35 cellular contexts compared by ENCODE assay signal in genomic region chr9:128139621-128140020, GRCh38. TPM values are rescaled to one million over a fixed set of nuclear protein-coding genes. Genes with fewer than 3 reads are reported as not detected.
"Had no signal": no experiment of that assay in that cellular context is flagged by ENCODE, and none has a peak within 500 bp of the region (broad histone marks: within the 10 kb centered on the region; RNA-seq: fewer than 3 reads in every experiment).

No MANE protein-coding gene starts in this region.

- H3K4me1 Mint-ChIP-seq: activated B cell treated with CpG ODN at 0.5 μM for 24 hours had no signal

- H3K4me3 Mint-ChIP-seq: activated B cell treated with CpG ODN at 0.5 μM for 24 hours; activated CD8-positive, alpha-beta T cell treated with anti-CD3 and anti-CD28 coated beads for 36 hours; activated naive CD8-positive, alpha-beta T cell; activated T-cell treated with anti-CD3 and anti-CD28 coated beads, Interleukin-2, amount 50 U/mL, for 4 hours; activated T-helper 17 cell treated with anti-CD3 and anti-CD28 coated beads, Interleukin-2, amount 50 U/mL, for 72 hours; T-cell; T-helper 1 cell treated with Interleukin-12 subunit alpha and Interleukin-12 subunit beta and Interleukin-4 antibody, amounts not matched to agents 30 μg/mL and 1 μg/mL, for 36 hours had no signal

- FAIRE-seq: endometrium, endothelial cell of umbilical vein had no signal

- H3K27ac ChIP-seq: body of pancreas, colonic mucosa, epithelial cell of prostate, esophagus squamous epithelium, gastroesophageal sphincter, WERI-Rb-1 had no signal

- H3K9me3 Mint-ChIP-seq: activated B cell treated with CpG ODN at 0.5 μM for 24 hours; activated CD8-positive, alpha-beta T cell treated with anti-CD3 and anti-CD28 coated beads for 36 hours; activated T-cell treated with anti-CD3 and anti-CD28 coated beads, Interleukin-2, amount 50 U/mL, for 4 hours; activated T-helper 17 cell treated with anti-CD3 and anti-CD28 coated beads, Interleukin-2, amount 50 U/mL, for 72 hours; T-cell; T-helper 1 cell treated with Interleukin-12 subunit alpha and Interleukin-12 subunit beta and Interleukin-4 antibody, amounts not matched to agents 30 μg/mL and 1 μg/mL, for 36 hours had no signal

- H3K36me3 ChIP-seq: colonic mucosa, esophagus squamous epithelium, gastroesophageal sphincter, WERI-Rb-1 had no signal

- H3K36me3 Mint-ChIP-seq: activated naive CD8-positive, alpha-beta T cell; T-cell had no signal

- DNase-seq: activated B cell treated with CpG ODN at 0.5 μM for 24 hours; activated CD4-positive, alpha-beta T cell treated with anti-CD3 and anti-CD28 coated beads for 48 hours; activated CD4-positive, alpha-beta T cell treated with anti-CD3 and anti-CD28 coated beads, Interleukin-2, amount 50 U/mL, for 1 hour; activated CD4-positive, alpha-beta T cell treated with anti-CD3 and anti-CD28 coated beads, Interleukin-2, amount 50 U/mL, for 48 hours; activated CD8-positive, alpha-beta memory T cell treated with anti-CD3 and anti-CD28 coated beads for 24 hours; activated CD8-positive, alpha-beta T cell treated with anti-CD3 and anti-CD28 coated beads for 36 hours; activated effector memory CD4-positive, alpha-beta T cell treated with Interleukin-2 at 50 U/mL for 16 hours; activated gamma-delta T cell treated with Interleukin-2 at 50 U/mL for 16 hours; activated naive CD4-positive, alpha-beta T cell treated with anti-CD3 and anti-CD28 coated beads, Interleukin-2, amount 50 U/mL, for 16 hours; activated naive CD4-positive, alpha-beta T cell treated with Interleukin-2 at 50 U/mL for 16 hours; activated T-cell treated with anti-CD3 and anti-CD28 coated beads, Interleukin-2, amount 50 U/mL, for 4 hours; aorta; body of pancreas; caudate nucleus; colonic mucosa; effector CD8-positive, alpha-beta T cell; esophagus squamous epithelium; foreskin melanocyte; SW 1271; T-cell; T1000; WERI-Rb-1 had no signal

- ATAC-seq: activated CD4-positive, CD25-positive, alpha-beta regulatory T cell treated with anti-CD3 and anti-CD28 coated beads, Interleukin-2, amount 50 U/mL, for 24 hours; activated CD8-positive, alpha-beta T cell treated with anti-CD3 and anti-CD28 coated beads for 36 hours; activated T-cell treated with anti-CD3 and anti-CD28 coated beads, Interleukin-2, amount 50 U/mL, for 4 hours; activated T-helper 17 cell treated with anti-CD3 and anti-CD28 coated beads, Interleukin-2, amount 50 U/mL, for 72 hours; body of pancreas; gastroesophageal sphincter; T-cell had no signal

- H3K27ac Mint-ChIP-seq: activated B cell treated with CpG ODN at 0.5 μM for 24 hours; activated CD8-positive, alpha-beta T cell treated with anti-CD3 and anti-CD28 coated beads for 36 hours; activated naive CD8-positive, alpha-beta T cell; activated T-helper 17 cell treated with anti-CD3 and anti-CD28 coated beads, Interleukin-2, amount 50 U/mL, for 72 hours; T-cell; T-helper 1 cell treated with Interleukin-12 subunit alpha and Interleukin-12 subunit beta and Interleukin-4 antibody, amounts not matched to agents 30 μg/mL and 1 μg/mL, for 36 hours had no signal

- H3K27me3 ChIP-seq: body of pancreas, colonic mucosa, esophagus squamous epithelium, gastroesophageal sphincter had no signal

- H3K9me3 ChIP-seq: body of pancreas, colonic mucosa, esophagus squamous epithelium, gastroesophageal sphincter had no signal

- H3K4me3 ChIP-seq: body of pancreas, colonic mucosa, esophagus squamous epithelium, gastroesophageal sphincter had no signal

- H3K4me1 ChIP-seq: body of pancreas, gastroesophageal sphincter had no signal

- H3K27me3 Mint-ChIP-seq: activated naive CD8-positive, alpha-beta T cell; activated T-helper 17 cell treated with anti-CD3 and anti-CD28 coated beads, Interleukin-2, amount 50 U/mL, for 72 hours; T-cell had no signal

RNA-seq across cellular contexts. Expression of gene LCN2, which starts 9.6 kb away (rescaled TPM):
- total RNA-seq: activated B cell treated with CpG ODN at 0.5 μM for 24 hours; activated CD8-positive, alpha-beta T cell treated with anti-CD3 and anti-CD28 coated beads for 36 hours; activated T-cell treated with anti-CD3 and anti-CD28 coated beads, Interleukin-2, amount 50 U/mL, for 4 hours; activated T-helper 17 cell treated with anti-CD3 and anti-CD28 coated beads, Interleukin-2, amount 50 U/mL, for 72 hours; dermis microvascular lymphatic vessel endothelial cell; endothelial cell of umbilical vein; fibroblast of lung; fibroblast of villous mesenchyme; glomerular endothelial cell; T-cell; T-helper 2 cell treated with Interferon-gamma antibody and Interleukin-4, amounts not matched to agents 100 ng/mL and 5 ng/mL, for 36 hours had no signal
- polyA plus RNA-seq: endothelial cell of umbilical vein, fibroblast of lung had no signal
